Comparison of ENCODE assay signal across 32 cellular contexts in genomic region chr19:3263866-3264265, GRCh38. TPM values are rescaled to one million over a fixed set of nuclear protein-coding genes. Genes with fewer than 3 reads are reported as not detected.
"Had no signal": no experiment of that assay in that cellular context is flagged by ENCODE, and none has a peak within 500 bp of the region (broad histone marks: within the 10 kb centered on the region; RNA-seq: fewer than 3 reads in every experiment).

No MANE protein-coding gene starts in this region.

- FAIRE-seq: colon, endometrium, islet of Langerhans, keratinocyte had no signal

- H3K4me3 Mint-ChIP-seq: effector memory CD8-positive, alpha-beta T cell; endodermal cell; mesothelial cell of epicardium; naive B cell had no signal

- H3K36me3 ChIP-seq: esophagus squamous epithelium, gastrocnemius medialis, heart right ventricle, left lung, lower lobe of right lung had no signal

- H3K4me3 ChIP-seq: coronary artery, dorsolateral prefrontal cortex, esophagus squamous epithelium, gastrocnemius medialis, heart right ventricle, left lung, lower lobe of right lung, mucosa of descending colon had no signal

- H3K36me3 Mint-ChIP-seq: mesothelial cell of epicardium, naive B cell had no signal

- H3K27ac ChIP-seq: coronary artery, dorsolateral prefrontal cortex, epithelial cell of prostate, esophagus squamous epithelium, gastrocnemius medialis, heart right ventricle, left lung, lower lobe of right lung had no signal

- H3K27ac Mint-ChIP-seq: effector memory CD8-positive, alpha-beta T cell; endodermal cell; mesothelial cell of epicardium had no signal

- H3K27me3 ChIP-seq: dorsolateral prefrontal cortex had no signal

- H3K9me3 Mint-ChIP-seq: effector memory CD8-positive, alpha-beta T cell had no signal

- H3K4me1 ChIP-seq: esophagus squamous epithelium, gastrocnemius medialis, heart right ventricle, left lung, lower lobe of right lung had no signal

- DNase-seq: dermis blood vessel endothelial cell; dorsolateral prefrontal cortex; effector CD8-positive, alpha-beta T cell; effector memory CD8-positive, alpha-beta T cell; endodermal cell; erythroblast; esophagus squamous epithelium; foreskin fibroblast; foreskin melanocyte; gastrocnemius medialis; glutamatergic neuron; head of caudate nucleus; heart right ventricle; hippocampal formation; left cardiac atrium; left lung; left ventricle myocardium superior; lower lobe of right lung; mesenchymal stem cell; mucosa of descending colon; naive B cell had no signal

- H3K9me3 ChIP-seq: esophagus squamous epithelium, gastrocnemius medialis, left lung, lower lobe of right lung, mucosa of descending colon had no signal

- H3K4me1 Mint-ChIP-seq: endodermal cell, mesothelial cell of epicardium had no signal

RNA-seq across cellular contexts. Expression of gene CELF5, which starts 39.4 kb away (rescaled TPM):
- total RNA-seq: dermis blood vessel endothelial cell, esophagus mucosa, esophagus squamous epithelium, gastrocnemius medialis, heart right ventricle, left ventricle myocardium superior, lower lobe of right lung, lung microvascular endothelial cell, mesenteric fat pad, myocyte had no signal
- polyA plus RNA-seq: heart right ventricle had no signal
